Comparison of ENCODE assay signal across 1 cellular context in the genomic region with DNA sequence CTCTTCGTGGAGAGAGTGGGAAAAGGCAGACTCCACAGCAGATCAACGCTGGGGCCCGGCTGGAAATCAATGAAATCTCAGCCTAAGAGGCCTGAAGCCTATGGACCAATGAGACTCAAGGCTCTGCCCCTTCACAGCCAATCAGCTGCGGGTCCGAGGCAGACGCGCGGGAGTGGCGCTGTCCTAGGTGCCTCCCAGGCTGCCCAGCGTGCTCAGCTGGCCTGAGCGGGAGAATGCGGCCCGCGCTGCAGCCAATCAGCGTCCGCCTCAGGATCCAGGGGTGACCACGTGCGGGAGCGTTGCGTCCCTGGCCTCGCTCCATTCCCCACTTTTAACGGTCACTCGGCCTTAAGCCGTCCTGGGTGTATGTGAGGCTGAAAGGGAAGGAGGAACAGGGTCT.
TF ChIP-seq lines count a peak whose summit lies in the region.

A gene with protein sequence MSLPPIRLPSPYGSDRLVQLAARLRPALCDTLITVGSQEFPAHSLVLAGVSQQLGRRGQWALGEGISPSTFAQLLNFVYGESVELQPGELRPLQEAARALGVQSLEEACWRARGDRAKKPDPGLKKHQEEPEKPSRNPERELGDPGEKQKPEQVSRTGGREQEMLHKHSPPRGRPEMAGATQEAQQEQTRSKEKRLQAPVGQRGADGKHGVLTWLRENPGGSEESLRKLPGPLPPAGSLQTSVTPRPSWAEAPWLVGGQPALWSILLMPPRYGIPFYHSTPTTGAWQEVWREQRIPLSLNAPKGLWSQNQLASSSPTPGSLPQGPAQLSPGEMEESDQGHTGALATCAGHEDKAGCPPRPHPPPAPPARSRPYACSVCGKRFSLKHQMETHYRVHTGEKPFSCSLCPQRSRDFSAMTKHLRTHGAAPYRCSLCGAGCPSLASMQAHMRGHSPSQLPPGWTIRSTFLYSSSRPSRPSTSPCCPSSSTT (plus strand): TSS at position 341 of the 400 bp plus-strand sequence. CDS start 10,069 bp downstream, outside the sequence.

TF ChIP-seq in K562, 482 proteins besides CTCF, POLR2A, EP300 and RAD21 (continues in another document):
- no peak for TF ChIP-seq HDAC8 (tag; IDR thresholded peaks at IDR 0.05)
- TF ChIP-seq TRIM28 (IDR thresholded peaks at IDR 0.05): no peak
- TF ChIP-seq TSC22D4 (tag; IDR thresholded peaks at IDR 0.05): no peak
- no peak for TF ChIP-seq U2AF2 (optimal IDR thresholded peaks at IDR 0.05; ENCODE audit: low read depth, low read length)
- no peak for TF ChIP-seq ZNF830 (CRISPR knock-in tag; IDR thresholded peaks at IDR 0.05)
- TF ChIP-seq PHF8 (IDR thresholded peaks at IDR 0.05; ENCODE audit: borderline replicate concordance, low read length): no peak
- no peak for TF ChIP-seq GABPA (tag; conservative IDR thresholded peaks at IDR 0.05; ENCODE audit: low read depth)
- TF ChIP-seq ZNF274 (IDR thresholded peaks at IDR 0.05; ENCODE audit: borderline replicate concordance, low read depth, low read length): no peak
- no peak for TF ChIP-seq POLR2G (IDR thresholded peaks at IDR 0.05; ENCODE audit: low read depth, low read length)
- TF ChIP-seq, protein P1, sequence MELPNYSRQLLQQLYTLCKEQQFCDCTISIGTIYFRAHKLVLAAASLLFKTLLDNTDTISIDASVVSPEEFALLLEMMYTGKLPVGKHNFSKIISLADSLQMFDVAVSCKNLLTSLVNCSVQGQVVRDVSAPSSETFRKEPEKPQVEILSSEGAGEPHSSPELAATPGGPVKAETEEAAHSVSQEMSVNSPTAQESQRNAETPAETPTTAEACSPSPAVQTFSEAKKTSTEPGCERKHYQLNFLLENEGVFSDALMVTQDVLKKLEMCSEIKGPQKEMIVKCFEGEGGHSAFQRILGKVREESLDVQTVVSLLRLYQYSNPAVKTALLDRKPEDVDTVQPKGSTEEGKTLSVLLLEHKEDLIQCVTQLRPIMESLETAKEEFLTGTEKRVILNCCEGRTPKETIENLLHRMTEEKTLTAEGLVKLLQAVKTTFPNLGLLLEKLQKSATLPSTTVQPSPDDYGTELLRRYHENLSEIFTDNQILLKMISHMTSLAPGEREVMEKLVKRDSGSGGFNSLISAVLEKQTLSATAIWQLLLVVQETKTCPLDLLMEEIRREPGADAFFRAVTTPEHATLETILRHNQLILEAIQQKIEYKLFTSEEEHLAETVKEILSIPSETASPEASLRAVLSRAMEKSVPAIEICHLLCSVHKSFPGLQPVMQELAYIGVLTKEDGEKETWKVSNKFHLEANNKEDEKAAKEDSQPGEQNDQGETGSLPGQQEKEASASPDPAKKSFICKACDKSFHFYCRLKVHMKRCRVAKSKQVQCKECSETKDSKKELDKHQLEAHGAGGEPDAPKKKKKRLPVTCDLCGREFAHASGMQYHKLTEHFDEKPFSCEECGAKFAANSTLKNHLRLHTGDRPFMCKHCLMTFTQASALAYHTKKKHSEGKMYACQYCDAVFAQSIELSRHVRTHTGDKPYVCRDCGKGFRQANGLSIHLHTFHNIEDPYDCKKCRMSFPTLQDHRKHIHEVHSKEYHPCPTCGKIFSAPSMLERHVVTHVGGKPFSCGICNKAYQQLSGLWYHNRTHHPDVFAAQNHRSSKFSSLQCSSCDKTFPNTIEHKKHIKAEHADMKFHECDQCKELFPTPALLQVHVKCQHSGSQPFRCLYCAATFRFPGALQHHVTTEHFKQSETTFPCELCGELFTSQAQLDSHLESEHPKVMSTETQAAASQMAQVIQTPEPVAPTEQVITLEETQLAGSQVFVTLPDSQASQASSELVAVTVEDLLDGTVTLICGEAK (IDR thresholded peaks at IDR 0.05): no peak
- TF ChIP-seq, protein P1 (CRISPR knock-in tag; IDR thresholded peaks at IDR 0.05): peak; percentile 48; the same call in 1 of the 2 replicates
- TF ChIP-seq PTBP1 (IDR thresholded peaks at IDR 0.05; ENCODE audit: low read depth, low read length): no peak
- no peak for TF ChIP-seq RBM17 (IDR thresholded peaks at IDR 0.05; ENCODE audit: borderline replicate concordance, low read depth, low read length)
- no peak for TF ChIP-seq PTTG1 (tag; IDR thresholded peaks at IDR 0.05; ENCODE audit: low read depth)
- TF ChIP-seq, protein P2, sequence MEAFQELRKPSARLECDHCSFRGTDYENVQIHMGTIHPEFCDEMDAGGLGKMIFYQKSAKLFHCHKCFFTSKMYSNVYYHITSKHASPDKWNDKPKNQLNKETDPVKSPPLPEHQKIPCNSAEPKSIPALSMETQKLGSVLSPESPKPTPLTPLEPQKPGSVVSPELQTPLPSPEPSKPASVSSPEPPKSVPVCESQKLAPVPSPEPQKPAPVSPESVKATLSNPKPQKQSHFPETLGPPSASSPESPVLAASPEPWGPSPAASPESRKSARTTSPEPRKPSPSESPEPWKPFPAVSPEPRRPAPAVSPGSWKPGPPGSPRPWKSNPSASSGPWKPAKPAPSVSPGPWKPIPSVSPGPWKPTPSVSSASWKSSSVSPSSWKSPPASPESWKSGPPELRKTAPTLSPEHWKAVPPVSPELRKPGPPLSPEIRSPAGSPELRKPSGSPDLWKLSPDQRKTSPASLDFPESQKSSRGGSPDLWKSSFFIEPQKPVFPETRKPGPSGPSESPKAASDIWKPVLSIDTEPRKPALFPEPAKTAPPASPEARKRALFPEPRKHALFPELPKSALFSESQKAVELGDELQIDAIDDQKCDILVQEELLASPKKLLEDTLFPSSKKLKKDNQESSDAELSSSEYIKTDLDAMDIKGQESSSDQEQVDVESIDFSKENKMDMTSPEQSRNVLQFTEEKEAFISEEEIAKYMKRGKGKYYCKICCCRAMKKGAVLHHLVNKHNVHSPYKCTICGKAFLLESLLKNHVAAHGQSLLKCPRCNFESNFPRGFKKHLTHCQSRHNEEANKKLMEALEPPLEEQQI (IDR thresholded peaks at IDR 0.05): no peak
- TF ChIP-seq, protein P3, sequence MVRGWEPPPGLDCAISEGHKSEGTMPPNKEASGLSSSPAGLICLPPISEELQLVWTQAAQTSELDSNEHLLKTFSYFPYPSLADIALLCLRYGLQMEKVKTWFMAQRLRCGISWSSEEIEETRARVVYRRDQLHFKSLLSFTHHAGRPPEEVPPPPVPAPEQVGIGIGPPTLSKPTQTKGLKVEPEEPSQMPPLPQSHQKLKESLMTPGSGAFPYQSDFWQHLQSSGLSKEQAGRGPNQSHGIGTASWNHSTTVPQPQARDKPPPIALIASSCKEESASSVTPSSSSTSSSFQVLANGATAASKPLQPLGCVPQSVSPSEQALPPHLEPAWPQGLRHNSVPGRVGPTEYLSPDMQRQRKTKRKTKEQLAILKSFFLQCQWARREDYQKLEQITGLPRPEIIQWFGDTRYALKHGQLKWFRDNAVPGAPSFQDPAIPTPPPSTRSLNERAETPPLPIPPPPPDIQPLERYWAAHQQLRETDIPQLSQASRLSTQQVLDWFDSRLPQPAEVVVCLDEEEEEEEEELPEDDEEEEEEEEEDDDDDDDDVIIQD (CRISPR knock-in tag; IDR thresholded peaks at IDR 0.05): no peak
- no peak for TF ChIP-seq ZNF76 (CRISPR knock-in tag; IDR thresholded peaks at IDR 0.05; ENCODE audit: borderline replicate concordance)
- TF ChIP-seq, protein P4, sequence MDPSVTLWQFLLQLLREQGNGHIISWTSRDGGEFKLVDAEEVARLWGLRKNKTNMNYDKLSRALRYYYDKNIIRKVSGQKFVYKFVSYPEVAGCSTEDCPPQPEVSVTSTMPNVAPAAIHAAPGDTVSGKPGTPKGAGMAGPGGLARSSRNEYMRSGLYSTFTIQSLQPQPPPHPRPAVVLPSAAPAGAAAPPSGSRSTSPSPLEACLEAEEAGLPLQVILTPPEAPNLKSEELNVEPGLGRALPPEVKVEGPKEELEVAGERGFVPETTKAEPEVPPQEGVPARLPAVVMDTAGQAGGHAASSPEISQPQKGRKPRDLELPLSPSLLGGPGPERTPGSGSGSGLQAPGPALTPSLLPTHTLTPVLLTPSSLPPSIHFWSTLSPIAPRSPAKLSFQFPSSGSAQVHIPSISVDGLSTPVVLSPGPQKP (CRISPR knock-in tag; IDR thresholded peaks at IDR 0.05): no peak
- TF ChIP-seq ZBTB17 (CRISPR knock-in tag; IDR thresholded peaks at IDR 0.05): no peak
- no peak for TF ChIP-seq JUND (IDR thresholded peaks at IDR 0.05; ENCODE audit: borderline replicate concordance, low read depth, low read length)
- TF ChIP-seq JUND (tag; IDR thresholded peaks at IDR 0.05; ENCODE audit: borderline replicate concordance, low read depth, low read length): no peak; the same call in 2 of the 3 replicates
- TF ChIP-seq, protein P5, sequence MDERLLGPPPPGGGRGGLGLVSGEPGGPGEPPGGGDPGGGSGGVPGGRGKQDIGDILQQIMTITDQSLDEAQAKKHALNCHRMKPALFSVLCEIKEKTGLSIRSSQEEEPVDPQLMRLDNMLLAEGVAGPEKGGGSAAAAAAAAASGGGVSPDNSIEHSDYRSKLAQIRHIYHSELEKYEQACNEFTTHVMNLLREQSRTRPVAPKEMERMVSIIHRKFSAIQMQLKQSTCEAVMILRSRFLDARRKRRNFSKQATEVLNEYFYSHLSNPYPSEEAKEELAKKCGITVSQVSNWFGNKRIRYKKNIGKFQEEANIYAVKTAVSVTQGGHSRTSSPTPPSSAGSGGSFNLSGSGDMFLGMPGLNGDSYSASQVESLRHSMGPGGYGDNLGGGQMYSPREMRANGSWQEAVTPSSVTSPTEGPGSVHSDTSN (CRISPR knock-in tag; IDR thresholded peaks at IDR 0.05; ENCODE audit: low read depth): no peak
- TF ChIP-seq, protein P5 (tag; conservative IDR thresholded peaks at IDR 0.05; ENCODE audit: low read depth): no peak
- no peak for TF ChIP-seq ZNF324 (CRISPR knock-in tag; IDR thresholded peaks at IDR 0.05)
- no peak for TF ChIP-seq HNRNPH1 (optimal IDR thresholded peaks at IDR 0.05; ENCODE audit: low read depth, low read length)
- no peak for TF ChIP-seq TOE1 (IDR thresholded peaks at IDR 0.05; ENCODE audit: borderline replicate concordance)
- no peak for TF ChIP-seq TOE1 (CRISPR knock-in tag; IDR thresholded peaks at IDR 0.05; ENCODE audit: borderline replicate concordance, low read depth)
- TF ChIP-seq, protein P6, sequence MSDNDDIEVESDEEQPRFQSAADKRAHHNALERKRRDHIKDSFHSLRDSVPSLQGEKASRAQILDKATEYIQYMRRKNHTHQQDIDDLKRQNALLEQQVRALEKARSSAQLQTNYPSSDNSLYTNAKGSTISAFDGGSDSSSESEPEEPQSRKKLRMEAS (CRISPR knock-in tag; IDR thresholded peaks at IDR 0.05): peak; percentile 97
- no peak for TF ChIP-seq ZNF699 (CRISPR knock-in tag; IDR thresholded peaks at IDR 0.05; ENCODE audit: insufficient replicate concordance)
- TF ChIP-seq, protein P7, sequence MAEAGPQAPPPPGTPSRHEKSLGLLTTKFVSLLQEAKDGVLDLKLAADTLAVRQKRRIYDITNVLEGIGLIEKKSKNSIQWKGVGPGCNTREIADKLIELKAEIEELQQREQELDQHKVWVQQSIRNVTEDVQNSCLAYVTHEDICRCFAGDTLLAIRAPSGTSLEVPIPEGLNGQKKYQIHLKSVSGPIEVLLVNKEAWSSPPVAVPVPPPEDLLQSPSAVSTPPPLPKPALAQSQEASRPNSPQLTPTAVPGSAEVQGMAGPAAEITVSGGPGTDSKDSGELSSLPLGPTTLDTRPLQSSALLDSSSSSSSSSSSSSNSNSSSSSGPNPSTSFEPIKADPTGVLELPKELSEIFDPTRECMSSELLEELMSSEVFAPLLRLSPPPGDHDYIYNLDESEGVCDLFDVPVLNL (CRISPR knock-in tag; IDR thresholded peaks at IDR 0.05; ENCODE audit: low read depth): 0 out of 2 replicates have a peak, but pooled peaks have one; percentile 61
- no peak for TF ChIP-seq LEF1 (IDR thresholded peaks at IDR 0.05)
- no peak for TF ChIP-seq CCNT2 (IDR thresholded peaks at IDR 0.05; ENCODE audit: borderline replicate concordance, extremely low read depth, insufficient read length, low read depth, low read length)
- no peak for TF ChIP-seq ZNF165 (CRISPR knock-in tag; IDR thresholded peaks at IDR 0.05; ENCODE audit: borderline replicate concordance)
- TF ChIP-seq, protein P8, sequence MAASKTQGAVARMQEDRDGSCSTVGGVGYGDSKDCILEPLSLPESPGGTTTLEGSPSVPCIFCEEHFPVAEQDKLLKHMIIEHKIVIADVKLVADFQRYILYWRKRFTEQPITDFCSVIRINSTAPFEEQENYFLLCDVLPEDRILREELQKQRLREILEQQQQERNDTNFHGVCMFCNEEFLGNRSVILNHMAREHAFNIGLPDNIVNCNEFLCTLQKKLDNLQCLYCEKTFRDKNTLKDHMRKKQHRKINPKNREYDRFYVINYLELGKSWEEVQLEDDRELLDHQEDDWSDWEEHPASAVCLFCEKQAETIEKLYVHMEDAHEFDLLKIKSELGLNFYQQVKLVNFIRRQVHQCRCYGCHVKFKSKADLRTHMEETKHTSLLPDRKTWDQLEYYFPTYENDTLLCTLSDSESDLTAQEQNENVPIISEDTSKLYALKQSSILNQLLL (CRISPR knock-in tag; IDR thresholded peaks at IDR 0.05; ENCODE audit: borderline replicate concordance): no peak
- TF ChIP-seq DACH1 (IDR thresholded peaks at IDR 0.05; ENCODE audit: partially characterized antibody): peak; percentile 75
- no peak for TF ChIP-seq IRF2 (CRISPR knock-in tag; IDR thresholded peaks at IDR 0.05)
